In the genomic region with DNA sequence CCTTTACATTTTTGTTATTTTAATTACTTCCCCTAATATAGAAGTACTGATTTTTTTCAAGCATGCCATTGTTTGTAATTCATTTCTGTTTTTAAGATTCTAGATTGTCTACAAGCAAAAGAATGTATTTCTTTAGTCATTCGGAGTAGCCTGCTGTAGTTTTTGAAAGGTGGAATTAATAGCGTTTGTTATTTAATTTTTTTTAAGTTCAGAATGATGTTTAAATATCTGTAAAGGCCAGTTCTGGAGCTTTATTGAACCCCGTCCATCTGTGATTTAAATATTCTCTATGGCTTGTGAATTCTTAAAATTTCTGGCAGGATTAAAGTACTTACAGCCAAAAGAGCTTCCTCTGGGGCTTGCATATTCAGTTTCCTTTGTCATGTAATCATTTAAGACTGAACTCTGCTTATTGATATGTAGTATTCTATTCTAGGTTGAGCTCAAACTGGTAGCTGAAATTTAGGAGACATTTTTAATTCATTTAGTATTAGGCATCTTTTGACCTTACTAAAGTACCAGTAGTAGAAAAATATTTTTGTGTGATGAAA, we compare ENCODE assay signal across 8 cellular contexts. TPM values are rescaled to one million over a fixed set of nuclear protein-coding genes. Genes with fewer than 3 reads are reported as not detected.
DNase-seq lines count a peak whose midpoint lies in the region; ATAC-seq, FAIRE-seq and TF ChIP-seq lines count a peak whose summit lies in the region.

No MANE protein-coding gene starts in this region.

- H3K27me3 Mint-ChIP-seq in CD4-positive, alpha-beta T cell = no peaks in the 10 kb centered on the region

- POLR2A ChIA-PET in CD4-positive, alpha-beta T cell (lab: Charles Lee) = interaction anchor here (0.7 to 9.4 kb wide), 9 partner anchors 8 to 207 kb away, joined by 3 to 140 read pairs (median 8); partner anchors contain the start of gene MYL12A
- POLR2A ChIA-PET in PC-3 (lab: Charles Lee; ENCODE audit: unreplicated experiment) (interaction anchor here (0.5 to 0.9 kb wide), 8 partner anchors 128 to 339 kb away, joined by 3 to 7 read pairs (median 4); no protein-coding TSS in a partner anchor), endothelial cell of umbilical vein (lab: Charles Lee) (interaction anchor here (2.0 to 3.1 kb wide), 2 partner anchors 11 to 139 kb away, joined by 12 to 14 read pairs; no protein-coding TSS in a partner anchor)

- no peaks in the 10 kb centered on the region for H3K9me3 ChIP-seq in CD4-positive, alpha-beta T cell (ENCODE audit: control insufficient read depth, low read length)
- H3K9me3 ChIP-seq in PC-3 (ENCODE audit: low read length) (no peaks in the 10 kb centered on the region), endothelial cell of umbilical vein (replicated peaks; ENCODE audit: control insufficient read depth, insufficient read depth, low read length) (no peaks in the 10 kb centered on the region), osteoblast (ENCODE audit: low read depth, low read length) (no peaks in the 10 kb centered on the region)

- H3K4me3 Mint-ChIP-seq in CD4-positive, alpha-beta T cell = peak overlapping the region; percentile 98

- BruUV-seq in PC-3 (replicated peaks; lab: Mats Ljungman, UMichigan) = no TSS peak
- BruUV-seq in endothelial cell of umbilical vein (replicated peaks; lab: Mats Ljungman, UMichigan) = no TSS peak

- intact Hi-C loops in CD4-positive, alpha-beta T cell (cut with DNase I, micrococcal nuclease) = loop anchor here (2.0 to 10.0 kb wide), 4 partner anchors 14 to 520 kb away; no protein-coding TSS in a partner anchor
- intact Hi-C loops in PC-3 (cut with micrococcal nuclease) (loop anchor here (5.0 to 10.0 kb wide), 2 partner anchors 42 to 330 kb away; no protein-coding TSS in a partner anchor), endothelial cell of umbilical vein (cut with micrococcal nuclease) (loop anchor here (2.0 kb wide), 1 partner anchor 44 kb away; no protein-coding TSS in a partner anchor)

- H3K4me1 Mint-ChIP-seq in CD4-positive, alpha-beta T cell (ENCODE audit: low read depth) = peaks cover 76% of the 10 kb centered on the region

- H3K79me2 ChIP-seq in PC-3 (ENCODE audit: low read length) (peaks cover 88% of the 10 kb centered on the region), endothelial cell of umbilical vein (ENCODE audit: control insufficient read depth, insufficient read depth, low read length) (peaks cover 84% of the 10 kb centered on the region), osteoblast (ENCODE audit: insufficient read depth, low read length) (peaks cover 81% of the 10 kb centered on the region)

- CTCF ChIA-PET in CD4-positive, alpha-beta T cell (lab: Charles Lee) = interaction anchor here (0.7 to 6.4 kb wide), 28 partner anchors 8 to 492 kb away, joined by 3 to 51 read pairs (median 4); no protein-coding TSS in a partner anchor
- CTCF ChIA-PET in PC-3 (lab: Charles Lee) = interaction anchor here (0.6 to 2.6 kb wide), 3 partner anchors 130 to 173 kb away, joined by 3 to 15 read pairs (median 9); no protein-coding TSS in a partner anchor
- CTCF ChIA-PET in endothelial cell of umbilical vein (lab: Charles Lee) = interaction anchor here (0.7 to 6.0 kb wide), 20 partner anchors 8 to 543 kb away, joined by 3 to 61 read pairs (median 5); no protein-coding TSS in a partner anchor

- peak overlapping the region; percentile 97 for H3K9ac ChIP-seq in PC-3 (ENCODE audit: low read length)
- H3K9ac ChIP-seq in endothelial cell of umbilical vein (replicated peaks; ENCODE audit: extremely low read depth, insufficient read depth, low read length) = peak overlapping the region; percentile 96

- TF ChIP-seq CTCF in CD4-positive, alpha-beta T cell (IDR thresholded peaks at IDR 0.05) = peak; percentile 68
- TF ChIP-seq CTCF in PC-3 (conservative IDR thresholded peaks at IDR 0.05; ENCODE audit: low read depth, low read length) (peak; percentile 6; the same call in 1 of the 2 replicates), endothelial cell of umbilical vein (IDR thresholded peaks at IDR 0.05; ENCODE audit: extremely low read depth in 1 of 2, insufficient read depth in 1 of 2, low read depth in 1 of 2, low read length in 2 of 2) (no peak), osteoblast (IDR thresholded peaks at IDR 0.05; ENCODE audit: extremely low read depth, low read depth, low read length) (no peak)

- no peaks in the 10 kb centered on the region for H3K9me1 ChIP-seq in endothelial cell of umbilical vein (replicated peaks; ENCODE audit: control insufficient read depth, extremely low read depth, insufficient read depth, low read length)

- H4K20me1 ChIP-seq in PC-3 (ENCODE audit: low read length) (peaks cover 37% of the 10 kb centered on the region), endothelial cell of umbilical vein (replicated peaks; ENCODE audit: control insufficient read depth, extremely low read depth, insufficient read depth, low read length) (no peaks in the 10 kb centered on the region), osteoblast (ENCODE audit: insufficient read depth, low read length) (peaks cover 15% of the 10 kb centered on the region)

- dilution Hi-C loops in endothelial cell of umbilical vein (cut with MboI; ENCODE audit: extremely low pct_ligation_motif_present, low sequenced_read_pairs) = loop anchor here (25.0 kb wide), 1 partner anchor 193 kb away; the partner anchor contains the start of gene MYL12B

- H3F3A ChIP-seq in PC-3 (ENCODE audit: low read length, unreplicated experiment) = peaks cover 18% of the 10 kb centered on the region

- ATAC-seq in CD4-positive, alpha-beta T cell (ENCODE audit: poor library complexity) = no peak
- ATAC-seq in PC-3 = no peak
- no peak for ATAC-seq in HG03342 (IDR thresholded peaks at IDR 0.05; ENCODE audit: unreplicated experiment)

- H3K36me3 Mint-ChIP-seq in CD4-positive, alpha-beta T cell (ENCODE audit: low read depth) = peaks cover 66% of the 10 kb centered on the region

- H3K27ac ChIP-seq in CD4-positive, alpha-beta T cell (ENCODE audit: low read depth, low read length) = no peak overlapping the region
- H3K27ac ChIP-seq in PC-3 (ENCODE audit: low read length) (peak overlapping the region; percentile 95), endothelial cell of umbilical vein (ENCODE audit: insufficient read depth, low read depth, low read length) (peak overlapping the region; percentile 98), osteoblast (ENCODE audit: low read depth, low read length) (peak overlapping the region; percentile 98)

- FAIRE-seq in endothelial cell of umbilical vein (lab: Jason Lieb, UNC) = no peak

- H3K9me2 ChIP-seq in PC-3 (replicated peaks; ENCODE audit: low read length) = no peaks in the 10 kb centered on the region

- DNase-seq in CD4-positive, alpha-beta T cell = no peak
- DNase-seq in PC-3 (no peak), endothelial cell of umbilical vein (ENCODE audit: low read depth, low spot score) (no peak), osteoblast (ENCODE audit: insufficient read length, low spot score, missing footprints) (no peak), islet precursor cell (no peak), SKM-1 (lab: John Stamatoyannopoulos, UW; ENCODE audit: unreplicated experiment) (no peak), dermis blood vessel endothelial cell (no peak)

- H2AFZ ChIP-seq in PC-3 (ENCODE audit: low read length) = no peak overlapping the region
- no peak overlapping the region for H2AFZ ChIP-seq in endothelial cell of umbilical vein (ENCODE audit: low read depth, low read length)
- no peak overlapping the region for H2AFZ ChIP-seq in osteoblast (ENCODE audit: low read length)

- no peak for TF ChIP-seq POLR2A in endothelial cell of umbilical vein (IDR thresholded peaks at IDR 0.05; ENCODE audit: low read depth, low read length)

- no peaks in the 10 kb centered on the region for H3K9me3 Mint-ChIP-seq in CD4-positive, alpha-beta T cell

- peak overlapping the region; percentile 87 for H3K4me2 ChIP-seq in PC-3 (ENCODE audit: low read length)
- H3K4me2 ChIP-seq in endothelial cell of umbilical vein (ENCODE audit: insufficient read depth, low read length) = peak overlapping the region; percentile 98
- peak overlapping the region; percentile 85 for H3K4me2 ChIP-seq in osteoblast (ENCODE audit: insufficient read depth, low read length)

- H3K27ac Mint-ChIP-seq in CD4-positive, alpha-beta T cell = peak overlapping the region; percentile 99

- H3K27me3 ChIP-seq in CD4-positive, alpha-beta T cell (ENCODE audit: control insufficient read depth, insufficient read depth, low read length) = no peaks in the 10 kb centered on the region
- no peaks in the 10 kb centered on the region for H3K27me3 ChIP-seq in PC-3 (ENCODE audit: low read length)
- no peaks in the 10 kb centered on the region for H3K27me3 ChIP-seq in endothelial cell of umbilical vein (ENCODE audit: control insufficient read depth in 2 of 2, insufficient read depth in 2 of 2, low read length in 2 of 2)
- no peaks in the 10 kb centered on the region for H3K27me3 ChIP-seq in osteoblast (ENCODE audit: insufficient read depth, low read length)

- H3K4me1 ChIP-seq in PC-3 (ENCODE audit: insufficient read depth, low read length) (peaks cover 51% of the 10 kb centered on the region), endothelial cell of umbilical vein (ENCODE audit: control insufficient read depth, extremely low read depth, insufficient read depth, low read length) (peaks cover 54% of the 10 kb centered on the region), osteoblast (ENCODE audit: insufficient read depth, low read length) (peaks cover 54% of the 10 kb centered on the region)

- H3K4me3 ChIP-seq in PC-3 (ENCODE audit: low read length) = peak overlapping the region; percentile 96
- H3K4me3 ChIP-seq in endothelial cell of umbilical vein (replicated peaks in 1 of 3; ENCODE audit: insufficient read depth in 1 of 3, low read depth in 1 of 3, low read length in 3 of 3) = peak overlapping the region in 1 of 3 experiments; percentile 92
- H3K4me3 ChIP-seq in osteoblast (ENCODE audit: insufficient read depth, low read length) = no peak overlapping the region

- H3K36me3 ChIP-seq in PC-3 (ENCODE audit: low read depth, low read length) (peaks cover 19% of the 10 kb centered on the region), endothelial cell of umbilical vein (ENCODE audit: control insufficient read depth in 2 of 2, extremely low read depth in 1 of 2, insufficient read depth in 2 of 2, low read length in 2 of 2) (peaks cover 18 to 27% of the 10 kb centered on the region in 2 experiments), osteoblast (ENCODE audit: insufficient read depth, low read length) (peaks cover 34% of the 10 kb centered on the region)

RNA-seq across cellular contexts. Expression of gene TGIF1, which starts 5.2 kb away (rescaled TPM):
- 10 to 100 TPM; 54.6 to 55.4 TPM for total RNA-seq in CD4-positive, alpha-beta T cell
- total RNA-seq in PC-3 (2014; rRNA removed) = 101 and 114 TPM in 2 replicates
- total RNA-seq in endothelial cell of umbilical vein = 71.1 and 75.6 TPM in 2 replicates
- 95.8 and 96.6 TPM in 2 replicates for polyA plus RNA-seq in endothelial cell of umbilical vein
- polyA plus RNA-seq in endothelial cell of umbilical vein (2011; cell fraction: cytosol; rRNA removed) = 96.9 and 103 TPM in 2 replicates
- polyA plus RNA-seq in endothelial cell of umbilical vein (2011; cell fraction: nucleus; rRNA removed) = 194 and 217 TPM in 2 replicates
- polyA plus RNA-seq in endothelial cell of umbilical vein (2012) = 46.9 and 47.2 TPM in 2 replicates
- 99.1 and 109 TPM in 2 replicates for polyA minus RNA-seq in endothelial cell of umbilical vein
- polyA minus RNA-seq in endothelial cell of umbilical vein (2011; cell fraction: cytosol; rRNA and poly(A)+ RNA removed) = 61.6 TPM
- polyA minus RNA-seq in endothelial cell of umbilical vein (2011; cell fraction: nucleus; rRNA and poly(A)+ RNA removed) = 84.2 and 93.9 TPM in 2 replicates
- total RNA-seq in osteoblast = 126 and 150 TPM in 2 replicates
- 136 and 195 TPM in 2 replicates for total RNA-seq in dermis blood vessel endothelial cell

Comparison
In these comparisons a context has a peak if more than half of its experiments do, and no peak if none do; other contexts are left out.
1. CTCF ChIP-seq: peak in CD4-positive, alpha-beta T cell (single experiment) and PC-3 (single experiment); none in endothelial cell of umbilical vein (0 of 2) and osteoblast (single experiment).
2. Peak in every context shown above with its lines, with median percentiles within 50 percentile points of each other: H3K4me2 ChIP-seq.